Comparison of ENCODE assay signal across 8 cellular contexts in the genomic region with DNA sequence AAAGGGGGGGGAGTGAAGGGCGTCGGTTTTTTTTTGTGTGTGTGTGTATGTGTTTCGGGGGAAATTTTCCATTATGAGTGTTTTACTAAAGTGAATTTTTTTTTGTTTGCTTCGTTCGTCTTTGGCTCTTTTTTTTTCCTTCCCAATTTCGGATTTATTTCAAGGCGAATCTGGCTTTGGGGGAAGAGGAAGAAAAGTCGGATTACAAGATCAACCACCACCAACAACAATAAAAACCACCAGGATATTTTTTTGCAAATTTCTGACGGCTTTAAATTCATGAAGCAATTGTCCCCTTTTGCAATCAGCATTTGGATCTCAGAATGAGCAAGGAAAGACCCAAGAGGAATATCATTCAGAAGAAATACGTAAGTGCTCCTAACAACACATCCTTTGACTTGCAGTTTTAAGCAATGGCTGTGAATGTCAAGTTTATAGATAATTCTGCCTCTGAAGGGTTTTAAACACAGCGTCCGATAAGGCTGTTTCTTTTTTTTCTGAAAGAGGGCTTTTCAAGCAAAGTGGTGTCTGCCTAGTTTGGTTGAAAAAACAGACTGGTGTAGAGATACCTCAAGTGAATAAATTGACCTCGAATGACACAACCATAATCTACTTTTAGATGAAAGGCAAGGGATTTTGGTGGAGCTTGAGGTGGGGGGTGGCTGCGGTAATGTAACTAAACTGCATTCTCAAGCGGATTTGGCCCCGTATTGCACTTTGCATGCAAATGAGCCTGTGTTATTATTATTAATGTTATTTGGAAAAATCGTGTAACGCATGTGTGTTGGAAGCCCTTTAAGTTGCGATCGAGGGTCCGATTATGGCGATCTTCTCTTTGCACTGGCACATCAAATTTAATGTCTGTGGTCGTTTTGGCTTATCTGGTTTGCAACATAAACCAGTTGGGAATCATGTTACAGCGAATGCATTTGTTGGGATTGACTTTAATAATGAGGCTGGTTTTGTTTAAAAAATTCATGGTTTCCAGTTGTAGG. TPM values are rescaled to one million over a fixed set of nuclear protein-coding genes. Genes with fewer than 3 reads are reported as not detected.
DNase-seq lines count a peak whose midpoint lies in the region; ATAC-seq, FAIRE-seq and TF ChIP-seq lines count a peak whose summit lies in the region.

No MANE protein-coding gene starts in this region.

- no peak for DNase-seq in GM12891 (ENCODE audit: insufficient read length, low spot score)
- DNase-seq in NT2/D1 (ENCODE audit: low read depth, low spot score) = no peak
- DNase-seq in breast epithelium (ENCODE audit: low spot score in 2 of 2) = no peak
- DNase-seq in mesenchymal stem cell = peak; percentile 38
- peak; percentile 16 for DNase-seq in upper lobe of right lung

- H3K79me1 ChIP-seq in mesenchymal stem cell (replicated peaks; ENCODE audit: low read length, poor library complexity, severe bottlenecking) = peaks cover 9% of the 10 kb centered on the region

- no peak overlapping the region for H4K91ac ChIP-seq in mesenchymal stem cell (ENCODE audit: low read length)

- H3K9ac ChIP-seq in NT2/D1 (ENCODE audit: insufficient read length, low read depth) (peak overlapping the region; percentile 96), mesenchymal stem cell (ENCODE audit: low read length) (peak overlapping the region; percentile 94)

- H2BK120ac ChIP-seq in mesenchymal stem cell (ENCODE audit: low read depth, low read length) = no peak overlapping the region

- H3K36me3 ChIP-seq in NT2/D1 (ENCODE audit: insufficient read depth, insufficient read length, low read length) (peaks cover 12% of the 10 kb centered on the region), breast epithelium (no peaks in the 10 kb centered on the region), mesenchymal stem cell (ENCODE audit: control insufficient read depth in 1 of 2, insufficient read depth in 2 of 2, low read depth in 1 of 2, low read length in 2 of 2) (no peaks in the 10 kb centered on the region), upper lobe of right lung (no peaks in the 10 kb centered on the region)

- H3K18ac ChIP-seq in mesenchymal stem cell (ENCODE audit: low read depth in 1 of 2, low read length in 2 of 2) = peak overlapping the region in 1 of 2 experiments; percentile 19

- TF ChIP-seq POLR2A in GM12891 (IDR thresholded peaks at IDR 0.05; ENCODE audit: low read depth, low read length) = 0 out of 2 replicates have a peak, but pooled peaks have one; percentile 8
- TF ChIP-seq POLR2A in breast epithelium (IDR thresholded peaks at IDR 0.05) = no peak

- H3K27ac ChIP-seq in breast epithelium (peak overlapping the region; percentile 96 to 98), mesenchymal stem cell (ENCODE audit: low read length, poor library complexity, severe bottlenecking) (peak overlapping the region; percentile 41), upper lobe of right lung (peak overlapping the region; percentile 93)

- H3K4me3 ChIP-seq in NT2/D1 (ENCODE audit: insufficient read length, low read depth) (peak overlapping the region; percentile 82), breast epithelium (peak overlapping the region; percentile 77 to 95 (median 92)), mesenchymal stem cell (ENCODE audit: insufficient read depth in 1 of 2, low read depth in 1 of 2, low read length in 2 of 2) (peak overlapping the region; percentile 49 to 91), upper lobe of right lung (peak overlapping the region; percentile 91)

- no peak overlapping the region for H3K23ac ChIP-seq in mesenchymal stem cell (ENCODE audit: low read length in 2 of 2)

- peak overlapping the region; percentile 88 for H3K4me2 ChIP-seq in mesenchymal stem cell (ENCODE audit: low read length, poor library complexity, severe bottlenecking)

- ATAC-seq in upper lobe of right lung = no peak
- no peak for ATAC-seq in GM19395 (IDR thresholded peaks at IDR 0.05; ENCODE audit: unreplicated experiment)
- no peak for ATAC-seq in GM18502 (IDR thresholded peaks at IDR 0.05; ENCODE audit: poor library complexity, unreplicated experiment)
- ATAC-seq in HG02970 (IDR thresholded peaks at IDR 0.05; ENCODE audit: low FRiP score, unreplicated experiment) = no peak

- no peak overlapping the region for H2BK12ac ChIP-seq in mesenchymal stem cell (ENCODE audit: low read length in 2 of 2)

- H3K27me3 ChIP-seq in NT2/D1 (ENCODE audit: insufficient read depth, insufficient read length) (no peaks in the 10 kb centered on the region), breast epithelium (no peaks in the 10 kb centered on the region), mesenchymal stem cell (ENCODE audit: control insufficient read depth in 1 of 2, insufficient read depth in 1 of 2, low read length in 2 of 2) (no peaks in the 10 kb centered on the region), upper lobe of right lung (no peaks in the 10 kb centered on the region)

- no peak overlapping the region for H2BK5ac ChIP-seq in mesenchymal stem cell (ENCODE audit: low read depth, low read length, poor library complexity, severe bottlenecking)

- no peak for FAIRE-seq in GM12891 (lab: Jason Lieb, UNC)

- under 1% methylated on average over 20 of the region's 24 CpGs for WGBS in mesenchymal stem cell

- H3K14ac ChIP-seq in mesenchymal stem cell (ENCODE audit: low read length in 2 of 2) = no peak overlapping the region

- no peaks in the 10 kb centered on the region for H3K9me3 ChIP-seq in NT2/D1 (ENCODE audit: insufficient read depth, low read length)
- no peaks in the 10 kb centered on the region for H3K9me3 ChIP-seq in breast epithelium
- no peaks in the 10 kb centered on the region for H3K9me3 ChIP-seq in mesenchymal stem cell (ENCODE audit: control insufficient read depth, low read length)
- no peaks in the 10 kb centered on the region for H3K9me3 ChIP-seq in upper lobe of right lung

- H3K4ac ChIP-seq in mesenchymal stem cell (ENCODE audit: low read depth in 1 of 2, low read length in 2 of 2) = no peak overlapping the region

- intact Hi-C loops in breast epithelium (cut with DNase I; ENCODE audit: low total_unique reads) (no loop called here), upper lobe of right lung (cut with DNase I) (no loop called here)

- H2BK15ac ChIP-seq in mesenchymal stem cell (ENCODE audit: low read depth, poor library complexity, severe bottlenecking) = no peak overlapping the region

- no peak overlapping the region for H2AK5ac ChIP-seq in mesenchymal stem cell (ENCODE audit: low read length, severe bottlenecking)

- no peak overlapping the region for H4K8ac ChIP-seq in mesenchymal stem cell (ENCODE audit: low read length)

- TF ChIP-seq CTCF in breast epithelium (IDR thresholded peaks at IDR 0.05) (no peak), upper lobe of right lung (IDR thresholded peaks at IDR 0.05) (no peak)

- H3K4me1 ChIP-seq in NT2/D1 (ENCODE audit: insufficient read depth, insufficient read length) (no peaks in the 10 kb centered on the region), breast epithelium (no peaks in the 10 kb centered on the region), mesenchymal stem cell (ENCODE audit: control insufficient read depth, insufficient read depth, low read depth, low read length) (peaks cover 4% of the 10 kb centered on the region), upper lobe of right lung (peaks cover 24% of the 10 kb centered on the region)

- H2AFZ ChIP-seq in mesenchymal stem cell (ENCODE audit: low read depth, low read length) = no peak overlapping the region

TF ChIP-seq in GM12891, 5 proteins besides CTCF, POLR2A, EP300 and RAD21:
- TF ChIP-seq POLR2AphosphoS5 (IDR thresholded peaks at IDR 0.05; ENCODE audit: low read depth, low read length) (no peak), POU2F2 (IDR thresholded peaks at IDR 0.05; ENCODE audit: low read depth, low read length) (peak; percentile 42; the same call in 1 of the 2 replicates), PAX5 (IDR thresholded peaks at IDR 0.05; ENCODE audit: insufficient read depth, low read length, severe bottlenecking) (no peak), TAF1 (IDR thresholded peaks at IDR 0.05; ENCODE audit: low read depth, low read length) (no peak)
TF ChIP-seq in GM12891: peak in this region for 1.

RNA-seq across cellular contexts. Expression of a gene that starts 0.6 kb away (rescaled TPM):
- 10.5 TPM for polyA plus RNA-seq in GM12891 (2012; ENCODE audit: low read depth, missing spikeins)
- total RNA-seq in breast epithelium = 10 to 100 TPM; 10.5 to 13.9 (median 11.5) TPM
- 10.5 TPM for polyA plus RNA-seq in mesenchymal stem cell (2013, experiment 1 of 2)
- 9.8 TPM for polyA plus RNA-seq in mesenchymal stem cell (2013, experiment 2 of 2)
- total RNA-seq in upper lobe of right lung = 15.1 TPM

Comparison
In these comparisons a context has a peak if more than half of its experiments do, and no peak if none do; other contexts are left out.
1. DNase-seq: peak in mesenchymal stem cell (single experiment) and upper lobe of right lung (single experiment); none in GM12891 (single experiment), NT2/D1 (single experiment) and breast epithelium (0 of 2).
2. H3K27ac ChIP-seq: peak in every context shown above with its lines; median percentile 97 in breast epithelium; 93 in upper lobe of right lung; 41 in mesenchymal stem cell.
3. Peak in every context shown above with its lines, with median percentiles within 50 percentile points of each other: H3K4me3 ChIP-seq.